In genomic region chr1:230286890-230287269, GRCh38 we compare ENCODE assay signal across 24 cellular contexts.
"Had no signal": no experiment of that assay in that cellular context is flagged by ENCODE, and none has a peak within 500 bp of the region (broad histone marks: within the 10 kb centered on the region; RNA-seq: fewer than 3 reads in every experiment).

No MANE protein-coding gene starts in this region.

- H3K27ac ChIP-seq: body of pancreas, cardiac muscle cell, foreskin keratinocyte, neutrophil, pancreas, skin epidermis, thoracic aorta had no signal

- H3K4me3 ChIP-seq: body of pancreas, cardiac muscle cell, pancreas, skin epidermis, thoracic aorta had no signal

- ATAC-seq: activated T-cell treated with anti-CD3 and anti-CD28 coated beads, Interleukin-2, amount 50 U/mL, for 72 hours; body of pancreas; foreskin keratinocyte; naive thymus-derived CD8-positive, alpha-beta T cell had no signal

- H3K9me3 ChIP-seq: body of pancreas, neutrophil, pancreas, thoracic aorta had no signal

- H3K27ac Mint-ChIP-seq: activated naive CD4-positive, alpha-beta T cell treated with anti-CD3 and anti-CD28 coated beads, Interleukin-2, amount 10 ng/mL, durations not matched to agents 7 days and 5 days; activated T-cell treated with anti-CD3 and anti-CD28 coated beads, Interleukin-2, amount 50 U/mL, for 72 hours; mesothelial cell of epicardium; T-helper 1 cell treated with Interleukin-12 subunit alpha and Interleukin-12 subunit beta and Interleukin-4 antibody, amounts not matched to agents 30 μg/mL and 1 μg/mL, for 36 hours; type B pancreatic cell had no signal

- H3K9me3 Mint-ChIP-seq: activated naive CD4-positive, alpha-beta T cell treated with anti-CD3 and anti-CD28 coated beads, Interleukin-2, amount 10 ng/mL, durations not matched to agents 7 days and 5 days; activated T-cell treated with anti-CD3 and anti-CD28 coated beads, Interleukin-2, amount 50 U/mL, for 72 hours; mesothelial cell of epicardium; naive thymus-derived CD8-positive, alpha-beta T cell; T-helper 1 cell treated with Interleukin-12 subunit alpha and Interleukin-12 subunit beta and Interleukin-4 antibody, amounts not matched to agents 30 μg/mL and 1 μg/mL, for 36 hours; type B pancreatic cell had no signal

- H3K36me3 ChIP-seq: cardiac muscle cell, pancreas had no signal

- H3K4me3 Mint-ChIP-seq: activated naive CD4-positive, alpha-beta T cell treated with anti-CD3 and anti-CD28 coated beads, Interleukin-2, amount 10 ng/mL, durations not matched to agents 7 days and 5 days; activated T-cell treated with anti-CD3 and anti-CD28 coated beads, Interleukin-2, amount 50 U/mL, for 72 hours; mesothelial cell of epicardium; naive thymus-derived CD8-positive, alpha-beta T cell; T-helper 1 cell treated with Interleukin-12 subunit alpha and Interleukin-12 subunit beta and Interleukin-4 antibody, amounts not matched to agents 30 μg/mL and 1 μg/mL, for 36 hours; type B pancreatic cell had no signal

- DNase-seq: activated CD4-positive, alpha-beta T cell treated with anti-CD3 and anti-CD28 coated beads for 4 hours; activated CD4-positive, alpha-beta T cell treated with anti-CD3 and anti-CD28 coated beads, Interleukin-2, amount 50 U/mL, for 48 hours; activated CD4-positive, CD25-positive, alpha-beta regulatory T cell; activated effector memory CD4-positive, alpha-beta T cell treated with anti-CD3 and anti-CD28 coated beads, Interleukin-2, amount 50 U/mL, for 16 hours; activated naive CD4-positive, alpha-beta T cell treated with anti-CD3 and anti-CD28 coated beads, Interleukin-2, amount 10 ng/mL, durations not matched to agents 7 days and 5 days; activated T-cell treated with anti-CD3 and anti-CD28 coated beads, Interleukin-2, amount 50 U/mL, for 72 hours; anterior cingulate cortex; dermis blood vessel endothelial cell; effector memory CD4-positive, alpha-beta T cell; foreskin keratinocyte; mammary epithelial cell; right cardiac atrium; stimulated activated CD4-positive, alpha-beta T cell treated with anti-CD3 and anti-CD28 coated beads, Interleukin-2, amount 100 ng/mL, for 24 hours; stimulated activated naive CD4-positive, alpha-beta T cell had no signal

- H3K36me3 Mint-ChIP-seq: naive thymus-derived CD8-positive, alpha-beta T cell; type B pancreatic cell had no signal

- H3K4me1 ChIP-seq: foreskin keratinocyte had no signal

- H3K27me3 ChIP-seq: body of pancreas, pancreas had no signal
